ENCODE assay signal across 1 cellular context in the genomic region with DNA sequence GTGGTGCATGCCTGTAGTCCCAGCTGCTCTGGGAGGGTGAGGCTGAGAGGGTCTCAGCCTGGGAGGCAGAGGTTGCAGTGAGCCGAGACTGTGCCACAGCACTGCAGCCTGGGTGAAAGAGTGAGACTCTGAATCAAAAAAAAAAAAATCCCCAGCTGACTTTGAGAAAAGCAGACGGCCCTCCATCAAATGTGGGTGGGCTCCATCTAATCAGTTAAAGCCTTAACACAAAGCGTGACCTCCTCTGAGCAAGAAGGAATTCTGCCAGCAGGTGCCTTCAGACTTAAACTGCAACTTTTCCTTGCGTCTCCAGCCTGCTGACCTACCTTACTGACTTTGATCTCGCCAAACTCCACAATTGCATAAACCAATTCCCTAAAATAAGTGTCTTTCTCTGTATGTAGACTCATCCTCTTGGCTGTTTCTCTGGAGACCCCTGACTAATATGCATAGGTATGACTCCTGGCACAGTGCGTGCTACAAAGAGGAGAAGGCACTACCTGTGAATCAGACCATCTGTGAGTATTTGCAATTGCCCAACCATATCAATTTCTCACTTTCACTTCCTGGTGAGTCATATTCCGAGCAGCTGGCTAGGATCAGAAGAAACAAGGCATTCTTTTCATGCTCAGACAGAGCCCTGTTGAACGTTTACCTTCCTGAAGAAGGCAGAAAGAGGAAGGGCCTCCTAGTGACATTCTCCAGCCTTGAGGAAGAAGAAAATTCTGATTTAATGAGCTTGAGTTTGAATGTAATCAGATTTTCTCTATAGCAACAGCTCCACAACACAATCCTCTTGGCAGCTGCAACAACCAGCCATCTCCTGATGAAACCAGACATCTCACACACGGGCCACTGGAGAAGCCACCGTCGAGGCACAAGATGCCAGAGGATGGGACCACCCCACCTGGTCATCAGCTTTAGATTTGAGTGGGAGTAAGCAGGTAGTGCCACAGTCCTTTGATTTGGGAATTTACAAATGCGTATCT.
TF ChIP-seq lines count a peak whose summit lies in the region.

No MANE protein-coding gene starts in this region.

TF ChIP-seq in HEK293, 187 proteins besides CTCF, POLR2A, EP300 and RAD21 (continued from another document):
- TF ChIP-seq, protein P1, sequence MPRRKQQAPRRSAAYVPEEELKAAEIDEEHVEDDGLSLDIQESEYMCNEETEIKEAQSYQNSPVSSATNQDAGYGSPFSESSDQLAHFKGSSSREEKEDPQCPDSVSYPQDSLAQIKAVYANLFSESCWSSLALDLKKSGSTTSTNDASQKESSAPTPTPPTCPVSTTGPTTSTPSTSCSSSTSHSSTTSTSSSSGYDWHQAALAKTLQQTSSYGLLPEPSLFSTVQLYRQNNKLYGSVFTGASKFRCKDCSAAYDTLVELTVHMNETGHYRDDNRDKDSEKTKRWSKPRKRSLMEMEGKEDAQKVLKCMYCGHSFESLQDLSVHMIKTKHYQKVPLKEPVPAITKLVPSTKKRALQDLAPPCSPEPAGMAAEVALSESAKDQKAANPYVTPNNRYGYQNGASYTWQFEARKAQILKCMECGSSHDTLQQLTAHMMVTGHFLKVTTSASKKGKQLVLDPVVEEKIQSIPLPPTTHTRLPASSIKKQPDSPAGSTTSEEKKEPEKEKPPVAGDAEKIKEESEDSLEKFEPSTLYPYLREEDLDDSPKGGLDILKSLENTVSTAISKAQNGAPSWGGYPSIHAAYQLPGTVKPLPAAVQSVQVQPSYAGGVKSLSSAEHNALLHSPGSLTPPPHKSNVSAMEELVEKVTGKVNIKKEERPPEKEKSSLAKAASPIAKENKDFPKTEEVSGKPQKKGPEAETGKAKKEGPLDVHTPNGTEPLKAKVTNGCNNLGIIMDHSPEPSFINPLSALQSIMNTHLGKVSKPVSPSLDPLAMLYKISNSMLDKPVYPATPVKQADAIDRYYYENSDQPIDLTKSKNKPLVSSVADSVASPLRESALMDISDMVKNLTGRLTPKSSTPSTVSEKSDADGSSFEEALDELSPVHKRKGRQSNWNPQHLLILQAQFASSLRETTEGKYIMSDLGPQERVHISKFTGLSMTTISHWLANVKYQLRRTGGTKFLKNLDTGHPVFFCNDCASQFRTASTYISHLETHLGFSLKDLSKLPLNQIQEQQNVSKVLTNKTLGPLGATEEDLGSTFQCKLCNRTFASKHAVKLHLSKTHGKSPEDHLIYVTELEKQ (tag by site-specific recombination; IDR thresholded peaks at IDR 0.05; ENCODE audit: borderline replicate concordance), result peak; percentile 39; the same call in 1 of the 2 replicates
- no peak for TF ChIP-seq ZSCAN23 (tag by site-specific recombination; IDR thresholded peaks at IDR 0.05)
- TF ChIP-seq SCRT1 (tag by site-specific recombination; IDR thresholded peaks at IDR 0.05; ENCODE audit: borderline replicate concordance), result peak; percentile 51; the same call in 1 of the 2 replicates
- TF ChIP-seq, protein P2, sequence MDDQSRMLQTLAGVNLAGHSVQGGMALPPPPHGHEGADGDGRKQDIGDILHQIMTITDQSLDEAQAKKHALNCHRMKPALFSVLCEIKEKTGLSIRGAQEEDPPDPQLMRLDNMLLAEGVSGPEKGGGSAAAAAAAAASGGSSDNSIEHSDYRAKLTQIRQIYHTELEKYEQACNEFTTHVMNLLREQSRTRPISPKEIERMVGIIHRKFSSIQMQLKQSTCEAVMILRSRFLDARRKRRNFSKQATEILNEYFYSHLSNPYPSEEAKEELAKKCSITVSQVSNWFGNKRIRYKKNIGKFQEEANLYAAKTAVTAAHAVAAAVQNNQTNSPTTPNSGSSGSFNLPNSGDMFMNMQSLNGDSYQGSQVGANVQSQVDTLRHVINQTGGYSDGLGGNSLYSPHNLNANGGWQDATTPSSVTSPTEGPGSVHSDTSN (CRISPR knock-in tag; IDR thresholded peaks at IDR 0.05), result no peak
- TF ChIP-seq ZNF169 (tag by site-specific recombination; IDR thresholded peaks at IDR 0.05), result no peak
- no peak for TF ChIP-seq ZNF571 (tag by site-specific recombination; IDR thresholded peaks at IDR 0.05)
- TF ChIP-seq ZNF394 (tag by site-specific recombination; IDR thresholded peaks at IDR 0.05; ENCODE audit: borderline replicate concordance), result peak; percentile 30; the same call in 1 of the 2 replicates
- TF ChIP-seq ZNF433 (tag by site-specific recombination; IDR thresholded peaks at IDR 0.05; ENCODE audit: low read depth), result no peak
- TF ChIP-seq, protein P3, sequence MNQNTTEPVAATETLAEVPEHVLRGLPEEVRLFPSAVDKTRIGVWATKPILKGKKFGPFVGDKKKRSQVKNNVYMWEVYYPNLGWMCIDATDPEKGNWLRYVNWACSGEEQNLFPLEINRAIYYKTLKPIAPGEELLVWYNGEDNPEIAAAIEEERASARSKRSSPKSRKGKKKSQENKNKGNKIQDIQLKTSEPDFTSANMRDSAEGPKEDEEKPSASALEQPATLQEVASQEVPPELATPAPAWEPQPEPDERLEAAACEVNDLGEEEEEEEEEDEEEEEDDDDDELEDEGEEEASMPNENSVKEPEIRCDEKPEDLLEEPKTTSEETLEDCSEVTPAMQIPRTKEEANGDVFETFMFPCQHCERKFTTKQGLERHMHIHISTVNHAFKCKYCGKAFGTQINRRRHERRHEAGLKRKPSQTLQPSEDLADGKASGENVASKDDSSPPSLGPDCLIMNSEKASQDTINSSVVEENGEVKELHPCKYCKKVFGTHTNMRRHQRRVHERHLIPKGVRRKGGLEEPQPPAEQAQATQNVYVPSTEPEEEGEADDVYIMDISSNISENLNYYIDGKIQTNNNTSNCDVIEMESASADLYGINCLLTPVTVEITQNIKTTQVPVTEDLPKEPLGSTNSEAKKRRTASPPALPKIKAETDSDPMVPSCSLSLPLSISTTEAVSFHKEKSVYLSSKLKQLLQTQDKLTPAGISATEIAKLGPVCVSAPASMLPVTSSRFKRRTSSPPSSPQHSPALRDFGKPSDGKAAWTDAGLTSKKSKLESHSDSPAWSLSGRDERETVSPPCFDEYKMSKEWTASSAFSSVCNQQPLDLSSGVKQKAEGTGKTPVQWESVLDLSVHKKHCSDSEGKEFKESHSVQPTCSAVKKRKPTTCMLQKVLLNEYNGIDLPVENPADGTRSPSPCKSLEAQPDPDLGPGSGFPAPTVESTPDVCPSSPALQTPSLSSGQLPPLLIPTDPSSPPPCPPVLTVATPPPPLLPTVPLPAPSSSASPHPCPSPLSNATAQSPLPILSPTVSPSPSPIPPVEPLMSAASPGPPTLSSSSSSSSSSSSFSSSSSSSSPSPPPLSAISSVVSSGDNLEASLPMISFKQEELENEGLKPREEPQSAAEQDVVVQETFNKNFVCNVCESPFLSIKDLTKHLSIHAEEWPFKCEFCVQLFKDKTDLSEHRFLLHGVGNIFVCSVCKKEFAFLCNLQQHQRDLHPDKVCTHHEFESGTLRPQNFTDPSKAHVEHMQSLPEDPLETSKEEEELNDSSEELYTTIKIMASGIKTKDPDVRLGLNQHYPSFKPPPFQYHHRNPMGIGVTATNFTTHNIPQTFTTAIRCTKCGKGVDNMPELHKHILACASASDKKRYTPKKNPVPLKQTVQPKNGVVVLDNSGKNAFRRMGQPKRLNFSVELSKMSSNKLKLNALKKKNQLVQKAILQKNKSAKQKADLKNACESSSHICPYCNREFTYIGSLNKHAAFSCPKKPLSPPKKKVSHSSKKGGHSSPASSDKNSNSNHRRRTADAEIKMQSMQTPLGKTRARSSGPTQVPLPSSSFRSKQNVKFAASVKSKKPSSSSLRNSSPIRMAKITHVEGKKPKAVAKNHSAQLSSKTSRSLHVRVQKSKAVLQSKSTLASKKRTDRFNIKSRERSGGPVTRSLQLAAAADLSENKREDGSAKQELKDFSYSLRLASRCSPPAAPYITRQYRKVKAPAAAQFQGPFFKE (tag by site-specific recombination; IDR thresholded peaks at IDR 0.05; ENCODE audit: borderline replicate concordance), result no peak
- TF ChIP-seq ZBTB17 (tag by site-specific recombination; IDR thresholded peaks at IDR 0.05), result peak; percentile 67
- no peak for TF ChIP-seq ZBTB1 (tag by site-specific recombination; IDR thresholded peaks at IDR 0.05)
TF ChIP-seq in HEK293: peak in this region for 20.
